In the genomic region with DNA sequence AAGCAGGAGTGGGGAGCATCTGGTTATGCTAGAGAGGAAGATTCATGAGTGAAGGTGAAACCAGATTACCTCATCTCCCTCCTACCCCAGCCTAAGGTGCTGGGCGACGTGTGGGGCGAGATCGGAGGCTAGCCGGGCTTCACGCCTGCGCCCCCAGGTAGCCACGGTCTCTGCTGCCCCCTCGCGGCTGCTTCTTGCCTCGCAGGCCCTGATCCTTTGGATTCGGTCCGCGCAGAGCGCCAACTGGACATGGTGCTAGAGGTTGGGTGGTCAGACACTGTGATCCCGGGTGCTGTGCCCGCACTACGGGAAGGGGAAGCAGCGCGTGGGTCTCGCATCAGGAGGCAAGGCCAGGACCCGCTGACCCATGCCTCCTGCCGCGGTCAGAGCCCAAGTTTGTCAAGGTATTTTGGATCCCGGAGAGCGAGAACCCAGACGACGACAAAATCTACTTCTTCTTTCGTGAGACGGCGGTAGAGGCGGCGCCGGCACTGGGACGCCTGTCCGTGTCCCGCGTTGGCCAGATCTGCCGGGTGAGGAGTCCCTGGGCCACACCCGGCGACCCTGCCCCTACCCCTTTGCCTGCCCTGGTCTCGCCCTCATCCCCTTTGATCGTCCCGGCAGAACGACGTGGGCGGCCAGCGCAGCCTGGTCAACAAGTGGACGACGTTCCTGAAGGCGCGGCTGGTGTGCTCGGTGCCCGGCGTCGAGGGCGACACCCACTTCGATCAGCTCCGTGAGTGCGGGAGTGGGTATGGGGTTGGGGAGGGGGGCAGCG, we compare ENCODE assay signal across 1 cellular context.
TF ChIP-seq lines count a peak whose summit lies in the region.

No MANE protein-coding gene starts in this region.

TF ChIP-seq in K562, 482 proteins besides CTCF, POLR2A, EP300 and RAD21 (continues in another document):
- TF ChIP-seq, protein P1, sequence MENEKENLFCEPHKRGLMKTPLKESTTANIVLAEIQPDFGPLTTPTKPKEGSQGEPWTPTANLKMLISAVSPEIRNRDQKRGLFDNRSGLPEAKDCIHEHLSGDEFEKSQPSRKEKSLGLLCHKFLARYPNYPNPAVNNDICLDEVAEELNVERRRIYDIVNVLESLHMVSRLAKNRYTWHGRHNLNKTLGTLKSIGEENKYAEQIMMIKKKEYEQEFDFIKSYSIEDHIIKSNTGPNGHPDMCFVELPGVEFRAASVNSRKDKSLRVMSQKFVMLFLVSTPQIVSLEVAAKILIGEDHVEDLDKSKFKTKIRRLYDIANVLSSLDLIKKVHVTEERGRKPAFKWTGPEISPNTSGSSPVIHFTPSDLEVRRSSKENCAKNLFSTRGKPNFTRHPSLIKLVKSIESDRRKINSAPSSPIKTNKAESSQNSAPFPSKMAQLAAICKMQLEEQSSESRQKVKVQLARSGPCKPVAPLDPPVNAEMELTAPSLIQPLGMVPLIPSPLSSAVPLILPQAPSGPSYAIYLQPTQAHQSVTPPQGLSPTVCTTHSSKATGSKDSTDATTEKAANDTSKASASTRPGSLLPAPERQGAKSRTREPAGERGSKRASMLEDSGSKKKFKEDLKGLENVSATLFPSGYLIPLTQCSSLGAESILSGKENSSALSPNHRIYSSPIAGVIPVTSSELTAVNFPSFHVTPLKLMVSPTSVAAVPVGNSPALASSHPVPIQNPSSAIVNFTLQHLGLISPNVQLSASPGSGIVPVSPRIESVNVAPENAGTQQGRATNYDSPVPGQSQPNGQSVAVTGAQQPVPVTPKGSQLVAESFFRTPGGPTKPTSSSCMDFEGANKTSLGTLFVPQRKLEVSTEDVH (IDR thresholded peaks at IDR 0.05; ENCODE audit: low read depth, partially characterized antibody): peak; percentile 43
- TF ChIP-seq RUNX1 (IDR thresholded peaks at IDR 0.05; ENCODE audit: low read depth) (no peak), HDAC2 (IDR thresholded peaks at IDR 0.05) (peak; percentile 29; the same call in 1 of the 2 replicates), YBX1 (IDR thresholded peaks at IDR 0.05) (no peak), YY1 (IDR thresholded peaks at IDR 0.05; ENCODE audit: borderline replicate concordance in 1 of 3, control insufficient read depth in 1 of 3, extremely low read depth in 1 of 3, insufficient read depth in 3 of 3, insufficient read length in 1 of 3, insufficient replicate concordance in 2 of 3, low read depth in 1 of 3, low read length in 2 of 3) (peak in 1 of 3 experiments; percentile 35), MTA3 (IDR thresholded peaks at IDR 0.05; ENCODE audit: borderline replicate concordance) (peak; percentile 74; the same call in 1 of the 2 replicates), CTBP1 (IDR thresholded peaks at IDR 0.05; ENCODE audit: borderline replicate concordance) (peak; percentile 64; the same call in 1 of the 2 replicates), MEF2A (IDR thresholded peaks at IDR 0.05; ENCODE audit: control insufficient read depth, low read depth, low read length) (no peak), TEAD1 (CRISPR knock-in tag; IDR thresholded peaks at IDR 0.05) (no peak), BCOR (IDR thresholded peaks at IDR 0.05) (0 out of 2 replicates have a peak, but pooled peaks have one; percentile 20), GABPA (tag; conservative IDR thresholded peaks at IDR 0.05; ENCODE audit: low read depth) (peak; percentile 58), L3MBTL2 (IDR thresholded peaks at IDR 0.05) (peak; percentile 40; the same call in 1 of the 2 replicates), SMC3 (conservative IDR thresholded peaks at IDR 0.05; ENCODE audit: insufficient read depth, low read depth, low read length) (peak; percentile 96), MAZ (CRISPR knock-in tag; conservative IDR thresholded peaks at IDR 0.05 in 1 of 2, IDR thresholded peaks at IDR 0.05 in 1 of 2) (peak; percentile 46 to 90; a peak in 3 of 4 replicates), JUND (IDR thresholded peaks at IDR 0.05; ENCODE audit: borderline replicate concordance, low read depth, low read length) (peak; percentile 51), JUND (tag; IDR thresholded peaks at IDR 0.05; ENCODE audit: borderline replicate concordance, low read depth, low read length) (peak; percentile 50; the same call in 1 of the 3 replicates), POLR2G (IDR thresholded peaks at IDR 0.05; ENCODE audit: low read depth, low read length) (peak; percentile 66), XRCC5 (IDR thresholded peaks at IDR 0.05; ENCODE audit: low read depth, low read length) (peak; percentile 79; the same call in 1 of the 2 replicates), ZC3H4 (CRISPR knock-in tag; IDR thresholded peaks at IDR 0.05; ENCODE audit: borderline replicate concordance) (0 out of 2 replicates have a peak, but pooled peaks have one; percentile 22), TOE1 (IDR thresholded peaks at IDR 0.05; ENCODE audit: borderline replicate concordance) (0 out of 2 replicates have a peak, but pooled peaks have one; percentile 27), TOE1 (CRISPR knock-in tag; IDR thresholded peaks at IDR 0.05; ENCODE audit: borderline replicate concordance, low read depth) (no peak), NCOA2 (IDR thresholded peaks at IDR 0.05; ENCODE audit: partially characterized antibody in 2 of 2) (no peak), RB1 (IDR thresholded peaks at IDR 0.05; ENCODE audit: low read depth) (peak; percentile 52), ETV5 (CRISPR knock-in tag; IDR thresholded peaks at IDR 0.05; ENCODE audit: low read depth) (0 out of 2 replicates have a peak, but pooled peaks have one; percentile 37), RCOR1 (IDR thresholded peaks at IDR 0.05; ENCODE audit: borderline replicate concordance in 1 of 2, low read depth in 2 of 2, low read length in 2 of 2) (0 out of 4 replicates have a peak, but pooled peaks of 1 of the 2 experiments have one; percentile 12), RBFOX2 (IDR thresholded peaks at IDR 0.05; ENCODE audit: low read depth, low read length) (peak; percentile 55), PHF8 (IDR thresholded peaks at IDR 0.05; ENCODE audit: borderline replicate concordance, low read length) (peak; percentile 15; the same call in 1 of the 2 replicates), NRF1 (conservative IDR thresholded peaks at IDR 0.05 in 1 of 2, IDR thresholded peaks at IDR 0.05 in 1 of 2) (peak; percentile 65 to 72), TEAD2 (tag; IDR thresholded peaks at IDR 0.05) (no peak), SP1 (CRISPR knock-in tag; IDR thresholded peaks at IDR 0.05) (peak; percentile 74), TAF1 (IDR thresholded peaks at IDR 0.05; ENCODE audit: control insufficient read depth, extremely low read depth, insufficient read depth, low read length, severe bottlenecking) (peak; percentile 15), CHD4 (IDR thresholded peaks at IDR 0.05; ENCODE audit: insufficient read depth, insufficient replicate concordance, low read depth, low read length, poor library complexity, severe bottlenecking) (no peak), CBX5 (IDR thresholded peaks at IDR 0.05; ENCODE audit: borderline replicate concordance, low read depth) (peak; percentile 37; the same call in 1 of the 2 replicates), ARID2 (IDR thresholded peaks at IDR 0.05) (peak; percentile 86), GABPB1 (CRISPR knock-in tag; IDR thresholded peaks at IDR 0.05) (peak; percentile 71; the same call in 1 of the 2 replicates)
- TF ChIP-seq, protein P2, sequence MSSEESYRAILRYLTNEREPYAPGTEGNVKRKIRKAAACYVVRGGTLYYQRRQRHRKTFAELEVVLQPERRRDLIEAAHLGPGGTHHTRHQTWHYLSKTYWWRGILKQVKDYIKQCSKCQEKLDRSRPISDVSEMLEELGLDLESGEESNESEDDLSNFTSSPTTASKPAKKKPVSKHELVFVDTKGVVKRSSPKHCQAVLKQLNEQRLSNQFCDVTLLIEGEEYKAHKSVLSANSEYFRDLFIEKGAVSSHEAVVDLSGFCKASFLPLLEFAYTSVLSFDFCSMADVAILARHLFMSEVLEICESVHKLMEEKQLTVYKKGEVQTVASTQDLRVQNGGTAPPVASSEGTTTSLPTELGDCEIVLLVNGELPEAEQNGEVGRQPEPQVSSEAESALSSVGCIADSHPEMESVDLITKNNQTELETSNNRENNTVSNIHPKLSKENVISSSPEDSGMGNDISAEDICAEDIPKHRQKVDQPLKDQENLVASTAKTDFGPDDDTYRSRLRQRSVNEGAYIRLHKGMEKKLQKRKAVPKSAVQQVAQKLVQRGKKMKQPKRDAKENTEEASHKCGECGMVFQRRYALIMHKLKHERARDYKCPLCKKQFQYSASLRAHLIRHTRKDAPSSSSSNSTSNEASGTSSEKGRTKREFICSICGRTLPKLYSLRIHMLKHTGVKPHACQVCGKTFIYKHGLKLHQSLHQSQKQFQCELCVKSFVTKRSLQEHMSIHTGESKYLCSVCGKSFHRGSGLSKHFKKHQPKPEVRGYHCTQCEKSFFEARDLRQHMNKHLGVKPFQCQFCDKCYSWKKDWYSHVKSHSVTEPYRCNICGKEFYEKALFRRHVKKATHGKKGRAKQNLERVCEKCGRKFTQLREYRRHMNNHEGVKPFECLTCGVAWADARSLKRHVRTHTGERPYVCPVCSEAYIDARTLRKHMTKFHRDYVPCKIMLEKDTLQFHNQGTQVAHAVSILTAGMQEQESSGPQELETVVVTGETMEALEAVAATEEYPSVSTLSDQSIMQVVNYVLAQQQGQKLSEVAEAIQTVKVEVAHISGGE (CRISPR knock-in tag; IDR thresholded peaks at IDR 0.05): 0 out of 6 replicates have a peak, but pooled peaks of 1 of the 3 experiments have one; percentile 29
- TF ChIP-seq, protein P3, sequence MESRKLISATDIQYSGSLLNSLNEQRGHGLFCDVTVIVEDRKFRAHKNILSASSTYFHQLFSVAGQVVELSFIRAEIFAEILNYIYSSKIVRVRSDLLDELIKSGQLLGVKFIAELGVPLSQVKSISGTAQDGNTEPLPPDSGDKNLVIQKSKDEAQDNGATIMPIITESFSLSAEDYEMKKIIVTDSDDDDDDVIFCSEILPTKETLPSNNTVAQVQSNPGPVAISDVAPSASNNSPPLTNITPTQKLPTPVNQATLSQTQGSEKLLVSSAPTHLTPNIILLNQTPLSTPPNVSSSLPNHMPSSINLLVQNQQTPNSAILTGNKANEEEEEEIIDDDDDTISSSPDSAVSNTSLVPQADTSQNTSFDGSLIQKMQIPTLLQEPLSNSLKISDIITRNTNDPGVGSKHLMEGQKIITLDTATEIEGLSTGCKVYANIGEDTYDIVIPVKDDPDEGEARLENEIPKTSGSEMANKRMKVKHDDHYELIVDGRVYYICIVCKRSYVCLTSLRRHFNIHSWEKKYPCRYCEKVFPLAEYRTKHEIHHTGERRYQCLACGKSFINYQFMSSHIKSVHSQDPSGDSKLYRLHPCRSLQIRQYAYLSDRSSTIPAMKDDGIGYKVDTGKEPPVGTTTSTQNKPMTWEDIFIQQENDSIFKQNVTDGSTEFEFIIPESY (CRISPR knock-in tag; IDR thresholded peaks at IDR 0.05): 0 out of 2 replicates have a peak, but pooled peaks have one; percentile 36
- TF ChIP-seq, protein P4, sequence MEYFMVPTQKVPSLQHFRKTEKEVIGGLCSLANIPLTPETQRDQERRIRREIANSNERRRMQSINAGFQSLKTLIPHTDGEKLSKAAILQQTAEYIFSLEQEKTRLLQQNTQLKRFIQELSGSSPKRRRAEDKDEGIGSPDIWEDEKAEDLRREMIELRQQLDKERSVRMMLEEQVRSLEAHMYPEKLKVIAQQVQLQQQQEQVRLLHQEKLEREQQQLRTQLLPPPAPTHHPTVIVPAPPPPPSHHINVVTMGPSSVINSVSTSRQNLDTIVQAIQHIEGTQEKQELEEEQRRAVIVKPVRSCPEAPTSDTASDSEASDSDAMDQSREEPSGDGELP (CRISPR knock-in tag; IDR thresholded peaks at IDR 0.05; ENCODE audit: borderline replicate concordance): peak; percentile 57; the same call in 1 of the 2 replicates
- TF ChIP-seq, protein P5, sequence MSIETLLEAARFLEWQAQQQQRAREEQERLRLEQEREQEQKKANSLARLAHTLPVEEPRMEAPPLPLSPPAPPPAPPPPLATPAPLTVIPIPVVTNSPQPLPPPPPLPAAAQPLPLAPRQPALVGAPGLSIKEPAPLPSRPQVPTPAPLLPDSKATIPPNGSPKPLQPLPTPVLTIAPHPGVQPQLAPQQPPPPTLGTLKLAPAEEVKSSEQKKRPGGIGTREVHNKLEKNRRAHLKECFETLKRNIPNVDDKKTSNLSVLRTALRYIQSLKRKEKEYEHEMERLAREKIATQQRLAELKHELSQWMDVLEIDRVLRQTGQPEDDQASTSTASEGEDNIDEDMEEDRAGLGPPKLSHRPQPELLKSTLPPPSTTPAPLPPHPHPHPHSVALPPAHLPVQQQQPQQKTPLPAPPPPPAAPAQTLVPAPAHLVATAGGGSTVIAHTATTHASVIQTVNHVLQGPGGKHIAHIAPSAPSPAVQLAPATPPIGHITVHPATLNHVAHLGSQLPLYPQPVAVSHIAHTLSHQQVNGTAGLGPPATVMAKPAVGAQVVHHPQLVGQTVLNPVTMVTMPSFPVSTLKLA (conservative IDR thresholded peaks at IDR 0.05): peak in 1 of 2 experiments; percentile 29; a peak in 1 of 4 replicates
- TF ChIP-seq, protein P6, sequence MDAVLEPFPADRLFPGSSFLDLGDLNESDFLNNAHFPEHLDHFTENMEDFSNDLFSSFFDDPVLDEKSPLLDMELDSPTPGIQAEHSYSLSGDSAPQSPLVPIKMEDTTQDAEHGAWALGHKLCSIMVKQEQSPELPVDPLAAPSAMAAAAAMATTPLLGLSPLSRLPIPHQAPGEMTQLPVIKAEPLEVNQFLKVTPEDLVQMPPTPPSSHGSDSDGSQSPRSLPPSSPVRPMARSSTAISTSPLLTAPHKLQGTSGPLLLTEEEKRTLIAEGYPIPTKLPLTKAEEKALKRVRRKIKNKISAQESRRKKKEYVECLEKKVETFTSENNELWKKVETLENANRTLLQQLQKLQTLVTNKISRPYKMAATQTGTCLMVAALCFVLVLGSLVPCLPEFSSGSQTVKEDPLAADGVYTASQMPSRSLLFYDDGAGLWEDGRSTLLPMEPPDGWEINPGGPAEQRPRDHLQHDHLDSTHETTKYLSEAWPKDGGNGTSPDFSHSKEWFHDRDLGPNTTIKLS (IDR thresholded peaks at IDR 0.05; ENCODE audit: borderline replicate concordance, low read depth): 0 out of 2 replicates have a peak, but pooled peaks have one; percentile 24
- TF ChIP-seq, protein P7, sequence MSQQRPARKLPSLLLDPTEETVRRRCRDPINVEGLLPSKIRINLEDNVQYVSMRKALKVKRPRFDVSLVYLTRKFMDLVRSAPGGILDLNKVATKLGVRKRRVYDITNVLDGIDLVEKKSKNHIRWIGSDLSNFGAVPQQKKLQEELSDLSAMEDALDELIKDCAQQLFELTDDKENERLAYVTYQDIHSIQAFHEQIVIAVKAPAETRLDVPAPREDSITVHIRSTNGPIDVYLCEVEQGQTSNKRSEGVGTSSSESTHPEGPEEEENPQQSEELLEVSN (IDR thresholded peaks at IDR 0.05; ENCODE audit: borderline replicate concordance in 1 of 2, extremely low read depth in 1 of 2, insufficient read depth in 1 of 2, insufficient read length in 1 of 2, low read depth in 1 of 2, low read length in 1 of 2, poor library complexity in 1 of 2, severe bottlenecking in 1 of 2): peak in 1 of 2 experiments; percentile 6
- TF ChIP-seq, protein P8, sequence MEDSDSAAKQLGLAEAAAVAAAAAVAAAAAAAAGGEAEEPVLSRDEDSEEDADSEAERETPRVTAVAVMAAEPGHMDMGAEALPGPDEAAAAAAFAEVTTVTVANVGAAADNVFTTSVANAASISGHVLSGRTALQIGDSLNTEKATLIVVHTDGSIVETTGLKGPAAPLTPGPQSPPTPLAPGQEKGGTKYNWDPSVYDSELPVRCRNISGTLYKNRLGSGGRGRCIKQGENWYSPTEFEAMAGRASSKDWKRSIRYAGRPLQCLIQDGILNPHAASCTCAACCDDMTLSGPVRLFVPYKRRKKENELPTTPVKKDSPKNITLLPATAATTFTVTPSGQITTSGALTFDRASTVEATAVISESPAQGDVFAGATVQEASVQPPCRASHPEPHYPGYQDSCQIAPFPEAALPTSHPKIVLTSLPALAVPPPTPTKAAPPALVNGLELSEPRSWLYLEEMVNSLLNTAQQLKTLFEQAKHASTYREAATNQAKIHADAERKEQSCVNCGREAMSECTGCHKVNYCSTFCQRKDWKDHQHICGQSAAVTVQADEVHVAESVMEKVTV (CRISPR knock-in tag; IDR thresholded peaks at IDR 0.05): peak; percentile 89
